ENCODE assay signal across 22 cellular contexts in genomic region chr5:41891066-41891707, GRCh38. TPM values are rescaled to one million over a fixed set of nuclear protein-coding genes. Genes with fewer than 3 reads are reported as not detected.
DNase-seq lines count a peak whose midpoint lies in the region; ATAC-seq lines count a peak whose summit lies in the region.
"Had no signal": no experiment of that assay in that cellular context is flagged by ENCODE, and none has a peak within 500 bp of the region (broad histone marks: within the 10 kb centered on the region; RNA-seq: fewer than 3 reads in every experiment).

No MANE protein-coding gene starts in this region.

- no peaks in the 10 kb centered on the region for H3K9me3 Mint-ChIP-seq in activated naive CD8-positive, alpha-beta T cell treated with anti-CD3 and anti-CD28 coated beads, Interleukin-2, amount 50 U/mL, for 24 hours
- H3K9me3 Mint-ChIP-seq in CD8-positive, alpha-beta memory T cell: no peaks in the 10 kb centered on the region

- no peak overlapping the region for H3K27ac Mint-ChIP-seq in activated naive CD8-positive, alpha-beta T cell treated with anti-CD3 and anti-CD28 coated beads, Interleukin-2, amount 50 U/mL, for 24 hours
- peak overlapping the region in 1 of 8 donors; percentile 3 for H3K27ac Mint-ChIP-seq in CD8-positive, alpha-beta memory T cell

- no peak for DNase-seq in activated naive CD8-positive, alpha-beta T cell treated with anti-CD3 and anti-CD28 coated beads, Interleukin-2, amount 50 U/mL, for 24 hours
- DNase-seq in T-helper 9 cell (no peak), GM19240 (ENCODE audit: insufficient read length, low spot score) (no peak)
- DNase-seq in CD8-positive, alpha-beta memory T cell: no peak
- no peak for DNase-seq in activated naive CD4-positive, alpha-beta T cell treated with Interleukin-2 at 50 U/mL for 16 hours
- DNase-seq: amygdala; CD4-positive, alpha-beta memory T cell; central memory CD4-positive, alpha-beta T cell; DND-41; HCEC 1CT; naive B cell; NCI-H2029; NCI-H526; stimulated activated CD4-positive, alpha-beta T cell treated with anti-CD3 and anti-CD28 coated beads, Interleukin-4, amount 100 ng/mL, for 1 hour had no signal

- CTCF ChIA-PET in CD8-positive, alpha-beta memory T cell (lab: Charles Lee): no interaction called here

- peaks cover 3% of the 10 kb centered on the region for H3K27me3 ChIP-seq in CD8-positive, alpha-beta memory T cell (ENCODE audit: insufficient read depth, low read length, poor library complexity, severe bottlenecking)

- POLR2A ChIA-PET in CD8-positive, alpha-beta memory T cell (lab: Charles Lee): no interaction called here

- no peaks in the 10 kb centered on the region for H3K36me3 ChIP-seq in CD8-positive, alpha-beta memory T cell (ENCODE audit: insufficient read depth, low read length)
- H3K36me3 ChIP-seq: esophagus muscularis mucosa had no signal

- H3K4me1 Mint-ChIP-seq in activated naive CD8-positive, alpha-beta T cell treated with anti-CD3 and anti-CD28 coated beads, Interleukin-2, amount 50 U/mL, for 24 hours: no peaks in the 10 kb centered on the region
- H3K4me1 Mint-ChIP-seq in CD8-positive, alpha-beta memory T cell: peaks cover 0 to 6% (median 4%) of the 10 kb centered on the region in 3 donors

- no peak overlapping the region for H3K4me3 Mint-ChIP-seq in activated naive CD8-positive, alpha-beta T cell treated with anti-CD3 and anti-CD28 coated beads, Interleukin-2, amount 50 U/mL, for 24 hours
- H3K4me3 Mint-ChIP-seq in CD8-positive, alpha-beta memory T cell: no peak overlapping the region
- H3K4me3 Mint-ChIP-seq: CD4-positive, alpha-beta memory T cell; naive B cell had no signal

- peaks cover 25% of the 10 kb centered on the region for H3K27me3 Mint-ChIP-seq in activated naive CD8-positive, alpha-beta T cell treated with anti-CD3 and anti-CD28 coated beads, Interleukin-2, amount 50 U/mL, for 24 hours
- H3K27me3 Mint-ChIP-seq in CD8-positive, alpha-beta memory T cell: peaks cover 7 to 37% of the 10 kb centered on the region in 2 donors

- no peak overlapping the region for H3K27ac ChIP-seq in CD8-positive, alpha-beta memory T cell (ENCODE audit: low read depth, low read length)
- H3K27ac ChIP-seq: esophagus muscularis mucosa, parathyroid adenoma, skin epidermis, VCaP had no signal

- no peaks in the 10 kb centered on the region for H3K9me3 ChIP-seq in CD8-positive, alpha-beta memory T cell (ENCODE audit: low read length)
- H3K9me3 ChIP-seq: esophagus muscularis mucosa had no signal

- no peaks in the 10 kb centered on the region for H3K36me3 Mint-ChIP-seq in activated naive CD8-positive, alpha-beta T cell treated with anti-CD3 and anti-CD28 coated beads, Interleukin-2, amount 50 U/mL, for 24 hours (ENCODE audit: low read depth)
- no peaks in the 10 kb centered on the region for H3K36me3 Mint-ChIP-seq in CD8-positive, alpha-beta memory T cell
- H3K36me3 Mint-ChIP-seq: CD4-positive, alpha-beta memory T cell; naive B cell had no signal

- no peak overlapping the region for H3K4me3 ChIP-seq in CD8-positive, alpha-beta memory T cell (ENCODE audit: low read length)
- H3K4me3 ChIP-seq: esophagus muscularis mucosa, lung, skin epidermis had no signal

- no peaks in the 10 kb centered on the region for H3K4me1 ChIP-seq in CD8-positive, alpha-beta memory T cell (ENCODE audit: insufficient read depth, low read length)
- H3K4me1 ChIP-seq: esophagus muscularis mucosa, parathyroid adenoma had no signal

- ATAC-seq in GM18861 (IDR thresholded peaks at IDR 0.05; ENCODE audit: unreplicated experiment) (peak; percentile 58), GM21423 (IDR thresholded peaks at IDR 0.05; ENCODE audit: unreplicated experiment) (peak; percentile 50), HG03558 (IDR thresholded peaks at IDR 0.05; ENCODE audit: extremely low read depth, unreplicated experiment) (peak; percentile 37)
- ATAC-seq in activated naive CD8-positive, alpha-beta T cell treated with anti-CD3 and anti-CD28 coated beads, Interleukin-2, amount 50 U/mL, for 24 hours: peak; percentile 15

RNA-seq across cellular contexts. Expression of gene RIMOC1, which starts 13.0 kb away (rescaled TPM):
- total RNA-seq in CD8-positive, alpha-beta memory T cell: 10 to 100 TPM; 34.6 to 36.5 TPM
- 8.4 TPM for polyA plus RNA-seq in CD8-positive, alpha-beta memory T cell

RNA-seq across cellular contexts. Expression of gene OXCT1, which starts 21.0 kb away (rescaled TPM):
- total RNA-seq in CD8-positive, alpha-beta memory T cell: 100 to 1,000 TPM; 111 to 117 TPM
- 25.6 TPM for polyA plus RNA-seq in CD8-positive, alpha-beta memory T cell

RNA-seq across cellular contexts. Expression of gene FBXO4, which starts 33.9 kb away (rescaled TPM):
- total RNA-seq in CD8-positive, alpha-beta memory T cell: 10 to 100 TPM; 15.8 to 18.0 TPM
- 17.0 TPM for polyA plus RNA-seq in CD8-positive, alpha-beta memory T cell
